1 cellular context compared by ENCODE assay signal in the genomic region with DNA sequence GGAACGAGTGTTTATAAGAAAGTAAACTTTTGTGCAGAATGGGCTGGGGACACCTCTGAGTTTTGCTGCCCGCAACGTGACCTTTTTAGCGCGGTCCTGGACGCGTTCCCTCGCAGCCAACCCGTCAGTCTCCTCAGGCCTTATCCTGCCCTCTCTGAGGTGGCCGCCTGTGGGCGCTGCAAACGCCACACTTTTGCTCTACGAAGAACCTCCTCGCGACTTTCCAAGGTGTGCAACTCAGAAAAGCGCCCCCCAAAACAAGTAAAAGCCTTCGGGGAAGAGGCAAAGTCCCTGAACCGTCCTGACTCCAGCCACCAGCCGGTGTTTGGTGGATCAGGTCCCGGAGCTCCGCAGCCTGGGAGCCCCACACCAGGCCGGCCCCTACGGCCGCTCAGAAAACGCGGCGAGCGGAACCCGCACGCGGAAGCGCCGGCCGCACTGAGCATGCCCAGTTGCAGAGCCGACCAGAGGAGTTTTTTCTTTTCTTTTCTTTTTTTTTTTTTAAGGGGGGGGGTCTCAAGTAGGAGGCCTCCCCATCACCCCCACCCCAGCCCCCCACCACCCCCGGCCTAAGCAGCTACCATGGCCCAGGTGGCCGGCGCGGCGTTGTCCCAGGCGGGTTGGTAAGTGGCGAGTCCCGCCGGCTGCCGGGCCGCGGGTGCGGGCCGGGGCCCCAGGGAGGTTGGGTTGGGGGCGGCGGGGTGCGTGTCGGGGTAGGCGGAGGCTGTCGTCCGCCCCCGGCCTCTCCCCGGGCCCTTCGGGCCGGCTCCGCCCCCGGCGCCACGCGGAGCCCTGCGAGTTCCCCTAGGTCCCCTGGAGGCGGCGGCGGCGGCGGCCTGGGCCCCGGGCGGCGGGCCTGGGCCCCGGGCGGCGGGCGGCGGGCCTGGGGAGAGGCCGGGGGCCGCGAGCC.
TF ChIP-seq lines count a peak whose summit lies in the region.

A gene (plus strand): TSS at position 438 of the 910 bp plus-strand sequence. CDS start 145 bp downstream, at position 583.

TF ChIP-seq in HEK293, 187 proteins besides CTCF, POLR2A, EP300 and RAD21 (continued from another document and continues in another):
- TF ChIP-seq, protein P1, sequence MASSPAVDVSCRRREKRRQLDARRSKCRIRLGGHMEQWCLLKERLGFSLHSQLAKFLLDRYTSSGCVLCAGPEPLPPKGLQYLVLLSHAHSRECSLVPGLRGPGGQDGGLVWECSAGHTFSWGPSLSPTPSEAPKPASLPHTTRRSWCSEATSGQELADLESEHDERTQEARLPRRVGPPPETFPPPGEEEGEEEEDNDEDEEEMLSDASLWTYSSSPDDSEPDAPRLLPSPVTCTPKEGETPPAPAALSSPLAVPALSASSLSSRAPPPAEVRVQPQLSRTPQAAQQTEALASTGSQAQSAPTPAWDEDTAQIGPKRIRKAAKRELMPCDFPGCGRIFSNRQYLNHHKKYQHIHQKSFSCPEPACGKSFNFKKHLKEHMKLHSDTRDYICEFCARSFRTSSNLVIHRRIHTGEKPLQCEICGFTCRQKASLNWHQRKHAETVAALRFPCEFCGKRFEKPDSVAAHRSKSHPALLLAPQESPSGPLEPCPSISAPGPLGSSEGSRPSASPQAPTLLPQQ (tag by site-specific recombination; IDR thresholded peaks at IDR 0.05), result 0 out of 2 replicates have a peak, but pooled peaks have one; percentile 31
- TF ChIP-seq ZNF629 (tag by site-specific recombination; IDR thresholded peaks at IDR 0.05) (0 out of 2 replicates have a peak, but pooled peaks have one; percentile 43), ZSCAN30 (tag by site-specific recombination; IDR thresholded peaks at IDR 0.05) (peak; percentile 67; the same call in 1 of the 2 replicates), ZNF747 (tag by site-specific recombination; IDR thresholded peaks at IDR 0.05) (no peak), ZNF391 (tag by site-specific recombination; IDR thresholded peaks at IDR 0.05; ENCODE audit: borderline replicate concordance, low read depth) (0 out of 2 replicates have a peak, but pooled peaks have one; percentile 13), ZNF596 (tag by site-specific recombination; IDR thresholded peaks at IDR 0.05) (no peak), BCL11A (tag by site-specific recombination; IDR thresholded peaks at IDR 0.05; ENCODE audit: low read depth) (no peak), HOXA7 (CRISPR knock-in tag; IDR thresholded peaks at IDR 0.05; ENCODE audit: borderline replicate concordance) (no peak), ZNF76 (tag by site-specific recombination; IDR thresholded peaks at IDR 0.05; ENCODE audit: borderline replicate concordance, low read depth) (peak; percentile 33; the same call in 1 of the 2 replicates), ZNF660 (tag by site-specific recombination; IDR thresholded peaks at IDR 0.05) (peak; percentile 84), MYNN (tag by site-specific recombination; IDR thresholded peaks at IDR 0.05; ENCODE audit: borderline replicate concordance) (no peak), WT1 (tag by site-specific recombination; IDR thresholded peaks at IDR 0.05) (0 out of 2 replicates have a peak, but pooled peaks have one; percentile 8), ZBTB21 (tag by site-specific recombination; IDR thresholded peaks at IDR 0.05) (no peak), SP7 (tag by site-specific recombination; IDR thresholded peaks at IDR 0.05) (peak; percentile 70; the same call in 1 of the 2 replicates), ZNF561 (tag by site-specific recombination; IDR thresholded peaks at IDR 0.05; ENCODE audit: borderline replicate concordance) (peak; percentile 85; the same call in 1 of the 2 replicates), ZNF248 (tag by site-specific recombination; IDR thresholded peaks at IDR 0.05) (no peak), PRDM1 (tag by site-specific recombination; IDR thresholded peaks at IDR 0.05) (peak; percentile 53), ZNF600 (tag by site-specific recombination; IDR thresholded peaks at IDR 0.05) (peak; percentile 40; the same call in 1 of the 2 replicates), ZNF341 (tag by site-specific recombination; IDR thresholded peaks at IDR 0.05; ENCODE audit: low read depth) (peak; percentile 45), ZFP69B (tag by site-specific recombination; IDR thresholded peaks at IDR 0.05) (0 out of 2 replicates have a peak, but pooled peaks have one; percentile 26), ZNF335 (tag by site-specific recombination; conservative IDR thresholded peaks at IDR 0.05) (peak; percentile 56), SP3 (tag by site-specific recombination; IDR thresholded peaks at IDR 0.05) (0 out of 2 replicates have a peak, but pooled peaks have one; percentile 14), ZNF324 (tag by site-specific recombination; IDR thresholded peaks at IDR 0.05) (peak; percentile 49; the same call in 1 of the 2 replicates), ZNF2 (tag by site-specific recombination; IDR thresholded peaks at IDR 0.05) (peak; percentile 67; the same call in 1 of the 2 replicates), ZBTB1 (tag by site-specific recombination; IDR thresholded peaks at IDR 0.05) (no peak; the same call in 1 of the 2 replicates), ZNF19 (tag by site-specific recombination; IDR thresholded peaks at IDR 0.05; ENCODE audit: low read depth) (no peak)
- TF ChIP-seq, protein P2, sequence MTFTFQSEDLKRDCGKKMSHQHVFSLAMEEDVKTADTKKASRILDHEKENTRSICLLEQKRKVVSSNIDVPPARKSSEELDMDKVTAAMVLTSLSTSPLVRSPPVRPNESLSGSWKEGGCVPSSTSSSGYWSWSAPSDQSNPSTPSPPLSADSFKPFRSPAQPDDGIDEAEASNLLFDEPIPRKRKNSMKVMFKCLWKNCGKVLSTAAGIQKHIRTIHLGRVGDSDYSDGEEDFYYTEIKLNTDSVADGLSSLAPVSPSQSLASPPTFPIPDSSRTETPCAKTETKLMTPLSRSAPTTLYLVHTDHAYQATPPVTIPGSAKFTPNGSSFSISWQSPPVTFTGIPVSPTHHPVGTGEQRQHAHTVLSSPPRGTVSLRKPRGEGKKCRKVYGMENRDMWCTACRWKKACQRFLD (tag by site-specific recombination; IDR thresholded peaks at IDR 0.05), result no peak
- TF ChIP-seq, protein P3, sequence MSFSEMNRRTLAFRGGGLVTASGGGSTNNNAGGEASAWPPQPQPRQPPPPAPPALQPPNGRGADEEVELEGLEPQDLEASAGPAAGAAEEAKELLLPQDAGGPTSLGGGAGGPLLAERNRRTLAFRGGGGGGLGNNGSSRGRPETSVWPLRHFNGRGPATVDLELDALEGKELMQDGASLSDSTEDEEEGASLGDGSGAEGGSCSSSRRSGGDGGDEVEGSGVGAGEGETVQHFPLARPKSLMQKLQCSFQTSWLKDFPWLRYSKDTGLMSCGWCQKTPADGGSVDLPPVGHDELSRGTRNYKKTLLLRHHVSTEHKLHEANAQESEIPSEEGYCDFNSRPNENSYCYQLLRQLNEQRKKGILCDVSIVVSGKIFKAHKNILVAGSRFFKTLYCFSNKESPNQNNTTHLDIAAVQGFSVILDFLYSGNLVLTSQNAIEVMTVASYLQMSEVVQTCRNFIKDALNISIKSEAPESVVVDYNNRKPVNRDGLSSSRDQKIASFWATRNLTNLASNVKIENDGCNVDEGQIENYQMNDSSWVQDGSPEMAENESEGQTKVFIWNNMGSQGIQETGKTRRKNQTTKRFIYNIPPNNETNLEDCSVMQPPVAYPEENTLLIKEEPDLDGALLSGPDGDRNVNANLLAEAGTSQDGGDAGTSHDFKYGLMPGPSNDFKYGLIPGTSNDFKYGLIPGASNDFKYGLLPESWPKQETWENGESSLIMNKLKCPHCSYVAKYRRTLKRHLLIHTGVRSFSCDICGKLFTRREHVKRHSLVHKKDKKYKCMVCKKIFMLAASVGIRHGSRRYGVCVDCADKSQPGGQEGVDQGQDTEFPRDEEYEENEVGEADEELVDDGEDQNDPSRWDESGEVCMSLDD (tag by site-specific recombination; IDR thresholded peaks at IDR 0.05), result no peak
- TF ChIP-seq, protein P4, sequence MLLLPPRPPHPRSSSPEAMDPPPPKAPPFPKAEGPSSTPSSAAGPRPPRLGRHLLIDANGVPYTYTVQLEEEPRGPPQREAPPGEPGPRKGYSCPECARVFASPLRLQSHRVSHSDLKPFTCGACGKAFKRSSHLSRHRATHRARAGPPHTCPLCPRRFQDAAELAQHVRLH (tag by site-specific recombination; IDR thresholded peaks at IDR 0.05), result peak; percentile 51; the same call in 1 of the 2 replicates
- TF ChIP-seq, protein P5, sequence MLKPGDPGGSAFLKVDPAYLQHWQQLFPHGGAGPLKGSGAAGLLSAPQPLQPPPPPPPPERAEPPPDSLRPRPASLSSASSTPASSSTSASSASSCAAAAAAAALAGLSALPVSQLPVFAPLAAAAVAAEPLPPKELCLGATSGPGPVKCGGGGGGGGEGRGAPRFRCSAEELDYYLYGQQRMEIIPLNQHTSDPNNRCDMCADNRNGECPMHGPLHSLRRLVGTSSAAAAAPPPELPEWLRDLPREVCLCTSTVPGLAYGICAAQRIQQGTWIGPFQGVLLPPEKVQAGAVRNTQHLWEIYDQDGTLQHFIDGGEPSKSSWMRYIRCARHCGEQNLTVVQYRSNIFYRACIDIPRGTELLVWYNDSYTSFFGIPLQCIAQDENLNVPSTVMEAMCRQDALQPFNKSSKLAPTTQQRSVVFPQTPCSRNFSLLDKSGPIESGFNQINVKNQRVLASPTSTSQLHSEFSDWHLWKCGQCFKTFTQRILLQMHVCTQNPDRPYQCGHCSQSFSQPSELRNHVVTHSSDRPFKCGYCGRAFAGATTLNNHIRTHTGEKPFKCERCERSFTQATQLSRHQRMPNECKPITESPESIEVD (tag by site-specific recombination; IDR thresholded peaks at IDR 0.05), result no peak
- TF ChIP-seq, protein P6, sequence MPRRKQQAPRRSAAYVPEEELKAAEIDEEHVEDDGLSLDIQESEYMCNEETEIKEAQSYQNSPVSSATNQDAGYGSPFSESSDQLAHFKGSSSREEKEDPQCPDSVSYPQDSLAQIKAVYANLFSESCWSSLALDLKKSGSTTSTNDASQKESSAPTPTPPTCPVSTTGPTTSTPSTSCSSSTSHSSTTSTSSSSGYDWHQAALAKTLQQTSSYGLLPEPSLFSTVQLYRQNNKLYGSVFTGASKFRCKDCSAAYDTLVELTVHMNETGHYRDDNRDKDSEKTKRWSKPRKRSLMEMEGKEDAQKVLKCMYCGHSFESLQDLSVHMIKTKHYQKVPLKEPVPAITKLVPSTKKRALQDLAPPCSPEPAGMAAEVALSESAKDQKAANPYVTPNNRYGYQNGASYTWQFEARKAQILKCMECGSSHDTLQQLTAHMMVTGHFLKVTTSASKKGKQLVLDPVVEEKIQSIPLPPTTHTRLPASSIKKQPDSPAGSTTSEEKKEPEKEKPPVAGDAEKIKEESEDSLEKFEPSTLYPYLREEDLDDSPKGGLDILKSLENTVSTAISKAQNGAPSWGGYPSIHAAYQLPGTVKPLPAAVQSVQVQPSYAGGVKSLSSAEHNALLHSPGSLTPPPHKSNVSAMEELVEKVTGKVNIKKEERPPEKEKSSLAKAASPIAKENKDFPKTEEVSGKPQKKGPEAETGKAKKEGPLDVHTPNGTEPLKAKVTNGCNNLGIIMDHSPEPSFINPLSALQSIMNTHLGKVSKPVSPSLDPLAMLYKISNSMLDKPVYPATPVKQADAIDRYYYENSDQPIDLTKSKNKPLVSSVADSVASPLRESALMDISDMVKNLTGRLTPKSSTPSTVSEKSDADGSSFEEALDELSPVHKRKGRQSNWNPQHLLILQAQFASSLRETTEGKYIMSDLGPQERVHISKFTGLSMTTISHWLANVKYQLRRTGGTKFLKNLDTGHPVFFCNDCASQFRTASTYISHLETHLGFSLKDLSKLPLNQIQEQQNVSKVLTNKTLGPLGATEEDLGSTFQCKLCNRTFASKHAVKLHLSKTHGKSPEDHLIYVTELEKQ (tag by site-specific recombination; IDR thresholded peaks at IDR 0.05; ENCODE audit: borderline replicate concordance), result no peak
- TF ChIP-seq, protein P7, sequence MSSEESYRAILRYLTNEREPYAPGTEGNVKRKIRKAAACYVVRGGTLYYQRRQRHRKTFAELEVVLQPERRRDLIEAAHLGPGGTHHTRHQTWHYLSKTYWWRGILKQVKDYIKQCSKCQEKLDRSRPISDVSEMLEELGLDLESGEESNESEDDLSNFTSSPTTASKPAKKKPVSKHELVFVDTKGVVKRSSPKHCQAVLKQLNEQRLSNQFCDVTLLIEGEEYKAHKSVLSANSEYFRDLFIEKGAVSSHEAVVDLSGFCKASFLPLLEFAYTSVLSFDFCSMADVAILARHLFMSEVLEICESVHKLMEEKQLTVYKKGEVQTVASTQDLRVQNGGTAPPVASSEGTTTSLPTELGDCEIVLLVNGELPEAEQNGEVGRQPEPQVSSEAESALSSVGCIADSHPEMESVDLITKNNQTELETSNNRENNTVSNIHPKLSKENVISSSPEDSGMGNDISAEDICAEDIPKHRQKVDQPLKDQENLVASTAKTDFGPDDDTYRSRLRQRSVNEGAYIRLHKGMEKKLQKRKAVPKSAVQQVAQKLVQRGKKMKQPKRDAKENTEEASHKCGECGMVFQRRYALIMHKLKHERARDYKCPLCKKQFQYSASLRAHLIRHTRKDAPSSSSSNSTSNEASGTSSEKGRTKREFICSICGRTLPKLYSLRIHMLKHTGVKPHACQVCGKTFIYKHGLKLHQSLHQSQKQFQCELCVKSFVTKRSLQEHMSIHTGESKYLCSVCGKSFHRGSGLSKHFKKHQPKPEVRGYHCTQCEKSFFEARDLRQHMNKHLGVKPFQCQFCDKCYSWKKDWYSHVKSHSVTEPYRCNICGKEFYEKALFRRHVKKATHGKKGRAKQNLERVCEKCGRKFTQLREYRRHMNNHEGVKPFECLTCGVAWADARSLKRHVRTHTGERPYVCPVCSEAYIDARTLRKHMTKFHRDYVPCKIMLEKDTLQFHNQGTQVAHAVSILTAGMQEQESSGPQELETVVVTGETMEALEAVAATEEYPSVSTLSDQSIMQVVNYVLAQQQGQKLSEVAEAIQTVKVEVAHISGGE (tag by site-specific recombination; conservative IDR thresholded peaks at IDR 0.05; ENCODE audit: low read depth), result peak; percentile 96
- TF ChIP-seq, protein P8, sequence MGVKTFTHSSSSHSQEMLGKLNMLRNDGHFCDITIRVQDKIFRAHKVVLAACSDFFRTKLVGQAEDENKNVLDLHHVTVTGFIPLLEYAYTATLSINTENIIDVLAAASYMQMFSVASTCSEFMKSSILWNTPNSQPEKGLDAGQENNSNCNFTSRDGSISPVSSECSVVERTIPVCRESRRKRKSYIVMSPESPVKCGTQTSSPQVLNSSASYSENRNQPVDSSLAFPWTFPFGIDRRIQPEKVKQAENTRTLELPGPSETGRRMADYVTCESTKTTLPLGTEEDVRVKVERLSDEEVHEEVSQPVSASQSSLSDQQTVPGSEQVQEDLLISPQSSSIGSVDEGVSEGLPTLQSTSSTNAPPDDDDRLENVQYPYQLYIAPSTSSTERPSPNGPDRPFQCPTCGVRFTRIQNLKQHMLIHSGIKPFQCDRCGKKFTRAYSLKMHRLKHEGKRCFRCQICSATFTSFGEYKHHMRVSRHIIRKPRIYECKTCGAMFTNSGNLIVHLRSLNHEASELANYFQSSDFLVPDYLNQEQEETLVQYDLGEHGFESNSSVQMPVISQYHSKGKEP (tag by site-specific recombination; IDR thresholded peaks at IDR 0.05), result 0 out of 2 replicates have a peak, but pooled peaks have one; percentile 13
